Comparison of ENCODE assay signal across 8 cellular contexts in genomic region chr11:63567044-63567840, GRCh38. TPM values are rescaled to one million over a fixed set of nuclear protein-coding genes. Genes with fewer than 3 reads are reported as not detected.
A peak's percentile ranks its signal among the peaks of the same experiment; 100 is the strongest.
DNase-seq lines count a peak whose midpoint lies in the region; ATAC-seq and TF ChIP-seq lines count a peak whose summit lies in the region.

No MANE protein-coding gene starts in this region.

- peak overlapping the region; percentile 64 for H3K27ac ChIP-seq in DOHH2 (ENCODE audit: low read depth, low read length)
- no peak overlapping the region for H3K27ac ChIP-seq in mesendoderm (ENCODE audit: low read depth, low read length)
- H3K27ac ChIP-seq in thyroid gland: peak overlapping the region; percentile 39 to 92 (median 67)

- H3K4ac ChIP-seq in mesendoderm (ENCODE audit: low read depth, low read length): no peak overlapping the region

- no peak overlapping the region for H3K23ac ChIP-seq in mesendoderm (ENCODE audit: low read length)

- no peak overlapping the region for H3K9ac ChIP-seq in mesendoderm (ENCODE audit: low read length)

- H3K9me3 ChIP-seq in DOHH2 (ENCODE audit: control insufficient read depth, insufficient read depth, low read length): no peaks in the 10 kb centered on the region
- H3K9me3 ChIP-seq in thyroid gland: no peaks in the 10 kb centered on the region

- H3K4me2 ChIP-seq in DOHH2 (ENCODE audit: low read length) (peak overlapping the region; percentile 73), mesendoderm (ENCODE audit: low read length) (no peak overlapping the region)

- H3K18ac ChIP-seq in mesendoderm (ENCODE audit: low read length): peak overlapping the region; percentile 34

- H2BK5ac ChIP-seq in mesendoderm (ENCODE audit: low read length): peak overlapping the region; percentile 8

- TF ChIP-seq POLR2A in thyroid gland (IDR thresholded peaks at IDR 0.05): peak in 1 of 2 donors; percentile 21

- H3K4me3 ChIP-seq in DOHH2 (ENCODE audit: low read length) (peak overlapping the region; percentile 57), mesendoderm (ENCODE audit: low read length) (no peak overlapping the region), thyroid gland (replicated peaks in 1 of 3) (no peak overlapping the region)

- no peaks in the 10 kb centered on the region for H3K27me3 ChIP-seq in DOHH2 (ENCODE audit: control insufficient read depth, low read length)
- H3K27me3 ChIP-seq in mesendoderm (ENCODE audit: insufficient read depth, low read length, poor library complexity): no peaks in the 10 kb centered on the region
- H3K27me3 ChIP-seq in thyroid gland: no peaks in the 10 kb centered on the region

- peaks cover 41% of the 10 kb centered on the region for H3K4me1 ChIP-seq in DOHH2 (ENCODE audit: control insufficient read depth, low read length)
- H3K4me1 ChIP-seq in mesendoderm (ENCODE audit: control insufficient read depth, low read depth, low read length): no peaks in the 10 kb centered on the region
- peaks cover 28 to 38% of the 10 kb centered on the region in 2 donors for H3K4me1 ChIP-seq in thyroid gland

- WGBS in mesendoderm (ENCODE audit: extremely low coverage, insufficient coverage, low lambda C conversion rate): no CpG with 5 or more reads among the region's 5 CpGs
- WGBS in thyroid gland, 2 donors: 28 to 29% methylated on average over 5 of the region's 5 CpGs

- H3K9me3 Mint-ChIP-seq in chondrocyte (ENCODE audit: low read depth) (no peaks in the 10 kb centered on the region), osteocyte (ENCODE audit: unreplicated experiment) (no peaks in the 10 kb centered on the region)

- H3K4me3 Mint-ChIP-seq in chondrocyte (ENCODE audit: unreplicated experiment) (no peak overlapping the region), osteocyte (ENCODE audit: unreplicated experiment) (no peak overlapping the region)

- no peak overlapping the region for H2AK5ac ChIP-seq in mesendoderm (ENCODE audit: low read length)

- no peaks in the 10 kb centered on the region for H4K20me1 ChIP-seq in DOHH2 (ENCODE audit: control insufficient read depth, insufficient read depth, low read depth, low read length)

- no peak overlapping the region for H2BK15ac ChIP-seq in mesendoderm (replicated peaks; ENCODE audit: low read depth)

- no peaks in the 10 kb centered on the region for H3K36me3 Mint-ChIP-seq in chondrocyte (ENCODE audit: low read depth)
- H3K36me3 Mint-ChIP-seq in osteocyte (ENCODE audit: unreplicated experiment): no peaks in the 10 kb centered on the region

- no peak overlapping the region for H2BK120ac ChIP-seq in mesendoderm (ENCODE audit: low read depth, low read length)

- no peaks in the 10 kb centered on the region for H3K79me1 ChIP-seq in mesendoderm (ENCODE audit: low read length)

- no peak overlapping the region for H4K5ac ChIP-seq in mesendoderm (ENCODE audit: low read length)

- no peak overlapping the region for H4K8ac ChIP-seq in mesendoderm (ENCODE audit: low read depth, low read length)

- DNase-seq in HUDEP-2 (lab: John Stamatoyannopoulos, UW; ENCODE audit: unreplicated experiment in 76 of 76): peak in 59 of 76 experiments; percentile 2 to 81 (median 45)
- peak; percentile 57 for DNase-seq in T-helper 9 cell
- DNase-seq in chondrocyte (ENCODE audit: low spot score): no peak
- peak; percentile 89 for DNase-seq in mesendoderm
- peak; percentile 67 to 77 for DNase-seq in thyroid gland
- no peak for DNase-seq in osteocyte (ENCODE audit: extremely low spot score, unreplicated experiment)

- H3K36me3 ChIP-seq in DOHH2 (ENCODE audit: control insufficient read depth, low read length): no peaks in the 10 kb centered on the region
- no peaks in the 10 kb centered on the region for H3K36me3 ChIP-seq in mesendoderm (ENCODE audit: control insufficient read depth, insufficient read depth, low read length)
- H3K36me3 ChIP-seq in thyroid gland: no peaks in the 10 kb centered on the region

- H3K79me2 ChIP-seq in DOHH2 (ENCODE audit: control insufficient read depth, low read length) (no peaks in the 10 kb centered on the region), mesendoderm (ENCODE audit: control insufficient read depth, insufficient read depth, low read length) (no peaks in the 10 kb centered on the region)

- TF ChIP-seq CTCF in DOHH2 (IDR thresholded peaks at IDR 0.05; ENCODE audit: low read depth, low read length, poor library complexity, severe bottlenecking) (no peak), chondrocyte (IDR thresholded peaks at IDR 0.05) (no peak), thyroid gland (IDR thresholded peaks at IDR 0.05) (no peak), osteocyte (IDR thresholded peaks at IDR 0.05) (no peak)

- peaks cover 19% of the 10 kb centered on the region for H3F3A ChIP-seq in DOHH2 (ENCODE audit: control insufficient read depth, insufficient read depth)

- H3K9me2 ChIP-seq in DOHH2 (replicated peaks; ENCODE audit: control insufficient read depth, low read length): no peaks in the 10 kb centered on the region

- peak; percentile 70 for ATAC-seq in GM21576 (IDR thresholded peaks at IDR 0.05; ENCODE audit: unreplicated experiment)

- peak overlapping the region; percentile 42 for H3K56ac ChIP-seq in mesendoderm (ENCODE audit: low read length)

- intact Hi-C loops in thyroid gland (cut with DNase I): no loop called here

- H3K27ac Mint-ChIP-seq in chondrocyte (ENCODE audit: unreplicated experiment) (peak overlapping the region; percentile 71), osteocyte (ENCODE audit: unreplicated experiment) (no peak overlapping the region)

- H3K4me1 Mint-ChIP-seq in chondrocyte (ENCODE audit: low read depth) (peaks cover 24% of the 10 kb centered on the region), osteocyte (ENCODE audit: unreplicated experiment) (peaks cover 11% of the 10 kb centered on the region)

- peaks cover 3% of the 10 kb centered on the region for H3K27me3 Mint-ChIP-seq in chondrocyte (ENCODE audit: low read depth)
- peaks cover 24% of the 10 kb centered on the region for H3K27me3 Mint-ChIP-seq in osteocyte (ENCODE audit: unreplicated experiment)

RNA-seq across cellular contexts. Expression of gene PLAAT2, which starts 4.1 kb away (rescaled TPM):
- total RNA-seq in chondrocyte (not detected in 3 replicates), thyroid gland (1 to 10 TPM in 1 of 4 donors, not detected in 3; 1.4 TPM), osteocyte (not detected in 2 replicates)
- polyA plus RNA-seq in mesendoderm (2013, experiment 1 of 2): 0.11 TPM
- polyA plus RNA-seq in mesendoderm (2013, experiment 2 of 2): 0.08 TPM

RNA-seq across cellular contexts. Expression of gene PLAAT4, which starts 30.6 kb away (rescaled TPM):
- 1.8 to 3.0 TPM (median 2.5 TPM) in 3 replicates for total RNA-seq in chondrocyte
- 0.39 TPM for polyA plus RNA-seq in mesendoderm (2013, experiment 1 of 2)
- 0.38 TPM for polyA plus RNA-seq in mesendoderm (2013, experiment 2 of 2)
- total RNA-seq in thyroid gland: 10 to 100 TPM; 23.5 to 53.6 (median 39.8) TPM
- total RNA-seq in osteocyte: 7.3 and 8.5 TPM in 2 replicates

RNA-seq across cellular contexts. Expression of gene PLAAT3, which starts 47.0 kb away (rescaled TPM):
- total RNA-seq in chondrocyte: 9.3 to 22.0 TPM (median 21.2 TPM) in 3 replicates
- 38.8 TPM for polyA plus RNA-seq in mesendoderm (2013, experiment 1 of 2)
- polyA plus RNA-seq in mesendoderm (2013, experiment 2 of 2): 37.6 TPM
- 10 to 100 TPM; 42.8 to 96.0 (median 74.6) TPM for total RNA-seq in thyroid gland
- total RNA-seq in osteocyte: 19.0 and 20.0 TPM in 2 replicates

Comparison
In these comparisons a context has a peak if more than half of its experiments do, and no peak if none do; other contexts are left out.
1. DNase-seq: peak in HUDEP-2 (59 of 76), T-helper 9 cell (single experiment), mesendoderm (single experiment) and thyroid gland (2 of 2); none in chondrocyte (single experiment) and osteocyte (single experiment).